ENCODE assay signal across 3 cellular contexts in the genomic region with DNA sequence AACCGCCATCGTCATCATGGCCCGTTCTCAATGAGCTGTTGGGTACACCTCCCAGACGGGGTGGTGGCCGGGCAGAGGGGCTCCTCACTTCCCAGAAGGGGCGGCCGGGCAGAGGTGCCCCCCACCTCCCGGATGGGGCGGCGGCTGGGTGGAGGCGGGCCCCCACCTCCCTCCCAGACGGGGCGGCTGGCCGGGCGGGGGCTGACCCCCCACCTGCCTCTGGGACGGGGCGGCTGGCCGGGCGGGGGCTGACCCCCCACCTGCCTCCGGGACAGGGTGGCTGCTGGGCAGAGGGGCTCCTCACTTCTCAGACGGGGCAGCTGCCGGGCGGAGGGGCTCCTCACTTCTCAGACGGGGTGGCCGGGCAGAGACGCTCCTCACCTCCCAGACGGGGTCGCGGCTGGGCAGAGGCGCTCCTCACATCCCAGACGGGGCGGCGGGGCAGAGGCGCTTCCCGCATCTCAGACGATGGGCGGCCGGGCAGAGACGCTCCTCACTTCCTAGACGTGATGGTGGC. TPM values are rescaled to one million over a fixed set of nuclear protein-coding genes. Genes with fewer than 3 reads are reported as not detected.
"Had no signal": no experiment of that assay in that cellular context is flagged by ENCODE, and none has a peak within 500 bp of the region (broad histone marks: within the 10 kb centered on the region; RNA-seq: fewer than 3 reads in every experiment).

No MANE protein-coding gene starts in this region.

RNA-seq across cellular contexts. Expression of a gene that starts 29.2 kb away (rescaled TPM):
- total RNA-seq: GM23248, H4, HFFc6 had no signal
- polyA plus RNA-seq: GM23248 had no signal
